1 cellular context compared by ENCODE assay signal in genomic region chr7:908159-908918, GRCh38.
TF ChIP-seq lines count a peak whose summit lies in the region.

No MANE protein-coding gene starts in this region.

TF ChIP-seq in SK-N-SH treated with all-trans-retinoic acid at 6 μM for 48 hours, 23 proteins besides CTCF, POLR2A, EP300 and RAD21 (continued from another document):
- TF ChIP-seq ZFP30 (CRISPR knock-in tag; IDR thresholded peaks at IDR 0.05) (no peak), SNAI2 (CRISPR knock-in tag; IDR thresholded peaks at IDR 0.05) (no peak), TSHZ2 (CRISPR knock-in tag; IDR thresholded peaks at IDR 0.05) (no peak), ZFP3 (CRISPR knock-in tag; IDR thresholded peaks at IDR 0.05) (no peak), ZNF70 (CRISPR knock-in tag; IDR thresholded peaks at IDR 0.05) (no peak), TCF4 (CRISPR knock-in tag; IDR thresholded peaks at IDR 0.05; ENCODE audit: borderline replicate concordance) (no peak), CSDC2 (CRISPR knock-in tag; IDR thresholded peaks at IDR 0.05) (no peak), PATZ1 (CRISPR knock-in tag; IDR thresholded peaks at IDR 0.05; ENCODE audit: borderline replicate concordance) (no peak), ZNF565 (CRISPR knock-in tag; conservative IDR thresholded peaks at IDR 0.05; ENCODE audit: low read depth) (no peak)
